In the genomic region with DNA sequence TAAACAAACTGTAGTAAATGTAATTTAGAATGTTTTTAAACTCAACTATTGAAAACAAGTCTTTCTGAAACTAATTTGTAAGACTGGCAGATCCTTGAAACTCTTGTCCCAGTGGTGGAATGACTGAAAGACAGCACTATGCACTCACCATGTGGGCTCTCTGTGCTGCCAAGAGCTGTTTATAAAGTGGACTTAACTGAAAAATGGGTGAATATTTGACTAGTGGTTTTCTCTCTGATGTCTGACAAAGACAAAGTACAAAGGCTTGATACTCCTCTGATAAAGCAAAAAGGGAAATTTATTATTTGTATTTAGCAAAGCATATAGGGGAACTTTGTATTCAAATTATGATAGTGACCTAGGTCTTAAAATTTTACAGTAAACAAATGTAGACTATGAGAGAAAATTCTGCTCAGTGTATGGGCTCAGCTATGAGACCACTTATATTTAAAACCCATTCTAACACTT, we compare ENCODE assay signal across 13 cellular contexts.
DNase-seq lines count a peak whose midpoint lies in the region; ATAC-seq, FAIRE-seq and TF ChIP-seq lines count a peak whose summit lies in the region.
"Had no signal": no experiment of that assay in that cellular context is flagged by ENCODE, and none has a peak within 500 bp of the region (broad histone marks: within the 10 kb centered on the region; RNA-seq: fewer than 3 reads in every experiment).

No MANE protein-coding gene starts in this region.

- no peak for TF ChIP-seq CTCF in nephron (IDR thresholded peaks at IDR 0.05; ENCODE audit: unreplicated experiment in 3 of 3)

- peaks cover 19% of the 10 kb centered on the region for H3K4me1 Mint-ChIP-seq in nephron

- FAIRE-seq in urothelium cell line (lab: Jason Lieb, UNC) = no peak

- DNase-seq in dedifferentiated amniotic fluid mesenchymal stem cell (ENCODE audit: extremely low spot score) (peak; percentile 23), urothelium cell line (ENCODE audit: low spot score) (no peak), NCI-H2171 treated with DMSO at 0.1 percent for 48 hours (lab: John Stamatoyannopoulos, UW) (no peak), NCI-H1105 (lab: John Stamatoyannopoulos, UW) (no peak)
- DNase-seq in central memory CD4-positive, alpha-beta T cell = no peak
- DNase-seq: activated effector memory CD4-positive, alpha-beta T cell treated with anti-CD3 and anti-CD28 coated beads, Interleukin-2, amount 50 U/mL, for 16 hours; COR-L47; left cardiac atrium; spleen; stimulated activated naive CD4-positive, alpha-beta T cell treated with Interleukin-2 at 50 U/mL for 16 hours had no signal

- H3K9me3 Mint-ChIP-seq in nephron = peaks cover 25% of the 10 kb centered on the region

- peaks cover 22% of the 10 kb centered on the region for H3K36me3 Mint-ChIP-seq in nephron (ENCODE audit: low read depth)

- no peak overlapping the region for H3K4me3 Mint-ChIP-seq in nephron

- H3K27me3 Mint-ChIP-seq in nephron (ENCODE audit: low read depth) = no peaks in the 10 kb centered on the region

- peak overlapping the region; percentile 90 to 94 (median 94) for H3K27ac Mint-ChIP-seq in nephron

- ATAC-seq in GM18861 (IDR thresholded peaks at IDR 0.05; ENCODE audit: unreplicated experiment) = peak; percentile 85
- ATAC-seq in HG03521 (IDR thresholded peaks at IDR 0.05; ENCODE audit: unreplicated experiment) = peak; percentile 54
